25 cellular contexts compared by ENCODE assay signal in genomic region chr12:69972136-69972535, GRCh38.
"Had no signal": no experiment of that assay in that cellular context is flagged by ENCODE, and none has a peak within 500 bp of the region (broad histone marks: within the 10 kb centered on the region; RNA-seq: fewer than 3 reads in every experiment).

No MANE protein-coding gene starts in this region.

- H3K9ac ChIP-seq: SK-N-SH had no signal

- H3K36me3 ChIP-seq: ascending aorta, cardiac muscle cell, SJCRH30 had no signal

- DNase-seq: activated CD4-positive, alpha-beta memory T cell treated with anti-CD3 and anti-CD28 coated beads for 36 hours; activated CD4-positive, alpha-beta T cell treated with anti-CD3 and anti-CD28 coated beads, Interleukin-2, amount 10 ng/mL, durations not matched to agents 7 days and 5 days; activated CD4-positive, CD25-positive, alpha-beta regulatory T cell; activated CD8-positive, alpha-beta memory T cell treated with anti-CD3 and anti-CD28 coated beads for 24 hours; activated effector memory CD4-positive, alpha-beta T cell treated with anti-CD3 and anti-CD28 coated beads, Interleukin-2, amount 50 U/mL, for 16 hours; activated naive CD4-positive, alpha-beta T cell treated with Interleukin-2 at 50 U/mL for 16 hours; activated naive CD8-positive, alpha-beta T cell treated with anti-CD3 and anti-CD28 coated beads, Interleukin-2, amount 50 U/mL, for 24 hours; activated T-cell treated with anti-CD3 and anti-CD28 coated beads, Interleukin-2, amount 50 U/mL, for 4 hours; amniotic stem cell; body of pancreas; IMR-90; KG1; NCI-H1048; NCI-H146; NCI-H187 treated with DMSO at 0.1 percent for 48 hours; NCI-H345; NCI-H510A; NCI-H69; NK-92 treated with Interleukin-12 subunit alpha and Interleukin-12 subunit beta, amount 100 ng/mL, for 24 hours; SJCRH30; SK-N-SH; T-helper 1 cell had no signal

- H3K4me2 ChIP-seq: SK-N-SH had no signal

- H3K4me1 ChIP-seq: ascending aorta, body of pancreas, SJCRH30 had no signal

- H3K9me3 ChIP-seq: ascending aorta, body of pancreas, SJCRH30, SK-N-SH had no signal

- H3K4me3 ChIP-seq: ascending aorta, body of pancreas, cardiac muscle cell, SJCRH30 had no signal

- H3K27me3 ChIP-seq: ascending aorta, body of pancreas, cardiac muscle cell, SJCRH30 had no signal

- H3K27ac ChIP-seq: ascending aorta, body of pancreas, cardiac muscle cell, SJCRH30, VCaP had no signal
